ENCODE assay signal across 8 cellular contexts in the genomic region with DNA sequence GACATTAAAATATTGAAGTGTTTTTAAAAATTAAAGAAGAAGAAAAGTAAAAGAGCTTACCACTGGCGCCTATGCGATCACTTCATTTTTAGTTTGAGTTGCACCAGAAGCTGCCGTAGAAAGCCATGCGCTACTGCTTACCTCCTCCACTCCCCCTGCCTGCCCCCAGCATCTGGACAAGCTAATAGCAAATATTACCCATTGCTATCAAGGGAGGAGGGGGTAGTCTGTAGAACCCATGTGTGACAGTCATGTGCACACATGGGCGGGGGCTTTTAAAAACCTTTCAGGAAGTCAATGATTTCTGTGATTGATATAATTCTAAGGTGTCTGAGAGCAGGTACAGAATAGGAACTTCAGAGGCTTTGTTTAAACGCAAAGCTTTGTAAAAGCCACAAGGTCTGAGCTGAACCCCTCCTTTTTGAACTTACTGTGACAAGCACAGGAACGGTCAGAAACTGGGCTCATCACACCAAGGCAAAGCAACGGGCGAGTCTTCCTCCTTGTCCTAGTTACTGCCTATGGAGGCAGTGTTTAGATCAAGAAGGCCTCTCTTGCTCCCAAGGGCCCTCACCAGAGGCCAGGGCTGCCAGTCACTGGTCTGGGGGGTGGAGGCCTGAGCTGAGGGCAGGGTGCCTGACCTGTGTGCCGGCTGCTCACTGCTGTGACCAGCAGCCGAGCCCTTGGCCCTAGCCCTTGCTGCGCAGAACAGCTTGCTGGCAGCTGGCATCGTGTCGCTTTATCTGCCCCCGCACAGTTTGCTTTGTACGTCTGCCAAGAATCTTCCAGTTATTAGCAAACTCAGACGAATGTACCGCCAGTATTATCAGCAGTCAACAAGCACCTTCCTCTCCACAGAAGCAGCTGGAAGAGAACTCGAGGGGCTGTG. TPM values are rescaled to one million over a fixed set of nuclear protein-coding genes. Genes with fewer than 3 reads are reported as not detected.
DNase-seq lines count a peak whose midpoint lies in the region; ATAC-seq, FAIRE-seq and TF ChIP-seq lines count a peak whose summit lies in the region.

No MANE protein-coding gene starts in this region.

- H3K27me3 ChIP-seq in H1 (replicated peaks in 1 of 4; ENCODE audit: control insufficient read depth in 3 of 4, extremely low read depth in 1 of 4, insufficient read depth in 3 of 4, low read length in 3 of 4), result no peaks in the 10 kb centered on the region
- no peaks in the 10 kb centered on the region for H3K27me3 ChIP-seq in neural progenitor cell

- H3K23ac ChIP-seq in H1 (ENCODE audit: insufficient read length), result no peak overlapping the region

- FAIRE-seq in H1 (lab: Jason Lieb, UNC), result no peak

- H3K4me3 Mint-ChIP-seq in nephron, result no peak overlapping the region
- no peak overlapping the region for H3K4me3 Mint-ChIP-seq in osteocyte (ENCODE audit: unreplicated experiment)
- no peak overlapping the region for H3K4me3 Mint-ChIP-seq in neural progenitor cell

- H3K79me1 ChIP-seq in H1 (ENCODE audit: low read depth, low read length), result no peaks in the 10 kb centered on the region; the same call in 1 of the 2 replicates

- H2BK20ac ChIP-seq in H1 (ENCODE audit: low read length), result no peak overlapping the region

- H3K27ac Mint-ChIP-seq in nephron (peak overlapping the region; percentile 14 to 63 (median 48)), osteocyte (ENCODE audit: unreplicated experiment) (no peak overlapping the region), neural progenitor cell (no peak overlapping the region)

- ATAC-seq in HG03565 (IDR thresholded peaks at IDR 0.05; ENCODE audit: unreplicated experiment), result no peak

- peaks cover 13% of the 10 kb centered on the region for H3F3A ChIP-seq in neural progenitor cell (ENCODE audit: low read depth)

- no peak overlapping the region for H3K4me2 ChIP-seq in H1 (ENCODE audit: insufficient read depth in 1 of 2, low read depth in 2 of 2, low read length in 2 of 2)
- no peak overlapping the region for H3K4me2 ChIP-seq in neural progenitor cell

- no peak overlapping the region; the same call in 1 of the 2 replicates for H4K8ac ChIP-seq in H1 (ENCODE audit: extremely low read depth, insufficient read depth, low read length)

- H2AFZ ChIP-seq in H1 (ENCODE audit: low read length) (no peak overlapping the region), neural progenitor cell (replicated peaks) (no peak overlapping the region)

- H4K91ac ChIP-seq in H1 (replicated peaks; ENCODE audit: insufficient read length, low read length), result no peak overlapping the region

- peaks cover 46 to 88% (median 69%) of the 10 kb centered on the region in 4 experiments for H3K36me3 ChIP-seq in H1 (ENCODE audit: control insufficient read depth in 2 of 4, insufficient read depth in 4 of 4, low read length in 3 of 4)
- H3K36me3 ChIP-seq in neural progenitor cell, result no peaks in the 10 kb centered on the region

- H3K4me3 ChIP-seq in H1 (ENCODE audit: extremely low read depth in 1 of 4, insufficient read depth in 2 of 4, low read depth in 3 of 4, low read length in 4 of 4), result no peak overlapping the region
- no peak overlapping the region for H3K4me3 ChIP-seq in neural progenitor cell

- TF ChIP-seq CTCF in C4-2B (conservative IDR thresholded peaks at IDR 0.05) (no peak), H1 (IDR thresholded peaks at IDR 0.05; ENCODE audit: control extremely low read depth in 1 of 3, insufficient read depth in 1 of 3, low read depth in 1 of 3, low read length in 3 of 3) (no peak), nephron (IDR thresholded peaks at IDR 0.05; ENCODE audit: unreplicated experiment in 3 of 3) (no peak), osteocyte (IDR thresholded peaks at IDR 0.05) (no peak), neural progenitor cell (IDR thresholded peaks at IDR 0.05) (no peak)

- no peaks in the 10 kb centered on the region for H3K4me1 ChIP-seq in H1 (replicated peaks in 1 of 4; ENCODE audit: control insufficient read depth in 3 of 4, insufficient read depth in 4 of 4, low read length in 3 of 4)
- H3K4me1 ChIP-seq in neural progenitor cell, result no peaks in the 10 kb centered on the region

- H3K27ac ChIP-seq in C4-2B, result peak overlapping the region; percentile 48
- no peak overlapping the region for H3K27ac ChIP-seq in H1 (ENCODE audit: low read depth, low read length)
- no peak overlapping the region for H3K27ac ChIP-seq in neural progenitor cell

- no peak overlapping the region for H2BK12ac ChIP-seq in H1 (ENCODE audit: low read depth, low read length)

- no peak for TF ChIP-seq RAD21 in H1 (IDR thresholded peaks at IDR 0.05 in 1 of 2, conservative IDR thresholded peaks at IDR 0.05 in 1 of 2; ENCODE audit: low read depth in 2 of 2, low read length in 2 of 2)

- H3K79me2 ChIP-seq in H1 (ENCODE audit: control insufficient read depth in 1 of 2, insufficient read depth in 2 of 2, low read length in 2 of 2) (no peaks in the 10 kb centered on the region), neural progenitor cell (ENCODE audit: low read depth) (no peaks in the 10 kb centered on the region)

- H3K4ac ChIP-seq in H1 (replicated peaks; ENCODE audit: insufficient read length, low read depth, low read length), result no peak overlapping the region

- CTCF ChIA-PET in H1 (lab: Charles Lee; ENCODE audit: partially characterized antibody), result interaction anchor here (0.7 to 37.0 kb wide), 13 partner anchors 11 to 147 kb away, joined by 3 to 620 read pairs (median 5); no protein-coding TSS in a partner anchor

- DNase-seq in NCI-H2171 treated with DMSO at 0.1 percent for 48 hours (lab: John Stamatoyannopoulos, UW) (peak; percentile 91), H1 (ENCODE audit: low read depth in 1 of 2, low spot score in 2 of 2) (no peak), SKM-1 treated with dmso at 0.1 percent for 144 hours (lab: John Stamatoyannopoulos, UW; ENCODE audit: unreplicated experiment) (no peak), osteocyte (ENCODE audit: extremely low spot score, unreplicated experiment) (no peak), neural progenitor cell (ENCODE audit: low spot score) (no peak)

- H4K20me1 ChIP-seq in H1 (replicated peaks in 1 of 2; ENCODE audit: control insufficient read depth in 1 of 2, insufficient read depth in 2 of 2, low read length in 2 of 2) (peaks cover 4 to 8% of the 10 kb centered on the region in 2 experiments), neural progenitor cell (ENCODE audit: low read depth) (peaks cover 5% of the 10 kb centered on the region)

- H3K18ac ChIP-seq in H1 (ENCODE audit: extremely low read depth, low read length), result no peak overlapping the region

- peaks cover 25% of the 10 kb centered on the region for H3K4me1 Mint-ChIP-seq in nephron
- no peaks in the 10 kb centered on the region for H3K4me1 Mint-ChIP-seq in osteocyte (ENCODE audit: unreplicated experiment)
- H3K4me1 Mint-ChIP-seq in neural progenitor cell, result no peaks in the 10 kb centered on the region

- H3K9ac ChIP-seq in H1 (replicated peaks in 1 of 4; ENCODE audit: extremely low read depth in 1 of 4, low read depth in 3 of 4, low read length in 3 of 4) (no peak overlapping the region), neural progenitor cell (no peak overlapping the region)

- no peak overlapping the region for H3K56ac ChIP-seq in H1 (replicated peaks; ENCODE audit: insufficient read length, low read depth, low read length)

- H3K27me3 Mint-ChIP-seq in nephron (ENCODE audit: low read depth) (no peaks in the 10 kb centered on the region), osteocyte (ENCODE audit: unreplicated experiment) (no peaks in the 10 kb centered on the region), neural progenitor cell (ENCODE audit: insufficient read depth, low read depth) (peaks cover 2% of the 10 kb centered on the region)

- TF ChIP-seq EP300 in H1 (IDR thresholded peaks at IDR 0.05; ENCODE audit: borderline replicate concordance in 1 of 2, low read depth in 2 of 2, low read length in 2 of 2), result no peak

- H2BK120ac ChIP-seq in H1 (replicated peaks; ENCODE audit: low read depth, low read length), result no peak overlapping the region

- H2BK5ac ChIP-seq in H1 (ENCODE audit: low read depth, low read length), result no peak overlapping the region

- H3K23me2 ChIP-seq in H1 (ENCODE audit: low read depth, low read length), result no peaks in the 10 kb centered on the region

- no peak overlapping the region for H3K14ac ChIP-seq in H1 (ENCODE audit: insufficient read length)

- no peak overlapping the region for H2BK15ac ChIP-seq in H1 (ENCODE audit: low read length)

- peaks cover 68% of the 10 kb centered on the region for H3K36me3 Mint-ChIP-seq in nephron (ENCODE audit: low read depth)
- H3K36me3 Mint-ChIP-seq in osteocyte (ENCODE audit: unreplicated experiment), result peaks cover 46% of the 10 kb centered on the region
- H3K36me3 Mint-ChIP-seq in neural progenitor cell, result peaks cover 27% of the 10 kb centered on the region

- H3K9me3 ChIP-seq in H1 (ENCODE audit: insufficient read depth in 2 of 2, low read depth in 1 of 2, low read length in 1 of 2) (no peaks in the 10 kb centered on the region), neural progenitor cell (ENCODE audit: low read depth) (no peaks in the 10 kb centered on the region)

- H2AK5ac ChIP-seq in H1 (ENCODE audit: low read depth, low read length), result no peak overlapping the region

- no peak; a peak in 1 of 3 replicates for TF ChIP-seq POLR2A in H1 (IDR thresholded peaks at IDR 0.05; ENCODE audit: control extremely low read depth in 1 of 2, low read depth in 2 of 2, low read length in 2 of 2)

- POLR2A ChIA-PET in H1 (lab: Charles Lee; ENCODE audit: partially characterized antibody), result interaction anchor here (1.0 to 10.5 kb wide), 8 partner anchors 8 to 272 kb away, joined by 3 to 77 read pairs (median 5); a partner anchor contains a TSS

- no peak overlapping the region for H4K5ac ChIP-seq in H1 (ENCODE audit: insufficient read length, low read depth, low read length)

- 92% methylated on average over 19 of the region's 19 CpGs; no CpG with 5 or more reads in 1 of the 2 experiments for WGBS in H1 (ENCODE audit: extremely low coverage in 1 of 2, insufficient coverage in 1 of 2, insufficient read length in 1 of 2, insufficient replicate concordance in 2 of 2, low coverage in 1 of 2, low lambda C conversion rate in 2 of 2, missing lambda C conversion rate in 1 of 2), 2 experiments

- no peaks in the 10 kb centered on the region for H3K9me3 Mint-ChIP-seq in nephron
- no peaks in the 10 kb centered on the region for H3K9me3 Mint-ChIP-seq in osteocyte (ENCODE audit: unreplicated experiment)
- no peaks in the 10 kb centered on the region for H3K9me3 Mint-ChIP-seq in neural progenitor cell

TF ChIP-seq in H1, 55 proteins besides CTCF, POLR2A, EP300 and RAD21 (continues in another document):
- peak; percentile 76 for TF ChIP-seq POLR2AphosphoS5 (IDR thresholded peaks at IDR 0.05; ENCODE audit: low read depth, low read length)

RNA-seq across cellular contexts. Expression of a gene that starts 15.0 kb away (rescaled TPM):
- 51.4 and 59.1 TPM in 2 replicates for total RNA-seq in H1 (2021; fragmentation: NEBNext Ultra II Directional; extraction: Animal tissue kit (Norgen Biotek cat#: 25700))
- 22.5 and 29.4 TPM in 2 replicates for polyA plus RNA-seq in H1 (2011; rRNA removed)
- 31.5 TPM for polyA plus RNA-seq in H1 (2011; cell fraction: cytosol; rRNA removed)
- polyA plus RNA-seq in H1 (2011; cell fraction: nucleus; rRNA removed), result 18.3 TPM
- 34.6 to 46.9 TPM (median 38.3 TPM) in 4 replicates for polyA plus RNA-seq in H1 (2012, experiment 1 of 2)
- 17.0 TPM for polyA plus RNA-seq in H1 (2012, experiment 2 of 2)
- 28.2 TPM for polyA plus RNA-seq in H1 (2013, experiment 1 of 2)
- polyA plus RNA-seq in H1 (2013, experiment 2 of 2), result 28.2 TPM
- 24.8 and 29.1 TPM in 2 replicates for polyA minus RNA-seq in H1 (2011; rRNA and poly(A)+ RNA removed)
- 14.1 TPM for polyA minus RNA-seq in H1 (2011; cell fraction: cytosol; rRNA and poly(A)+ RNA removed)
- 18.6 TPM for polyA minus RNA-seq in H1 (2011; cell fraction: nucleus; rRNA and poly(A)+ RNA removed)
- total RNA-seq in osteocyte, result 4.2 and 5.7 TPM in 2 replicates
- total RNA-seq in neural progenitor cell (ENCODE audit: low replicate concordance), result 47.9 and 51.9 TPM in 2 replicates

Comparison
In these comparisons a context has a peak if more than half of its experiments do, and no peak if none do; other contexts are left out.
1. H3K27ac Mint-ChIP-seq: peak in nephron (3 of 3); none in osteocyte (single experiment) and neural progenitor cell (single experiment).